1 cellular context compared by ENCODE assay signal in genomic region chr9:122789256-122790046, GRCh38.
TF ChIP-seq lines count a peak whose summit lies in the region.

No MANE protein-coding gene starts in this region.

TF ChIP-seq in K562, 482 proteins besides CTCF, POLR2A, EP300 and RAD21:
- no peak for TF ChIP-seq PHB (CRISPR knock-in tag; IDR thresholded peaks at IDR 0.05)
